In the genomic region with DNA sequence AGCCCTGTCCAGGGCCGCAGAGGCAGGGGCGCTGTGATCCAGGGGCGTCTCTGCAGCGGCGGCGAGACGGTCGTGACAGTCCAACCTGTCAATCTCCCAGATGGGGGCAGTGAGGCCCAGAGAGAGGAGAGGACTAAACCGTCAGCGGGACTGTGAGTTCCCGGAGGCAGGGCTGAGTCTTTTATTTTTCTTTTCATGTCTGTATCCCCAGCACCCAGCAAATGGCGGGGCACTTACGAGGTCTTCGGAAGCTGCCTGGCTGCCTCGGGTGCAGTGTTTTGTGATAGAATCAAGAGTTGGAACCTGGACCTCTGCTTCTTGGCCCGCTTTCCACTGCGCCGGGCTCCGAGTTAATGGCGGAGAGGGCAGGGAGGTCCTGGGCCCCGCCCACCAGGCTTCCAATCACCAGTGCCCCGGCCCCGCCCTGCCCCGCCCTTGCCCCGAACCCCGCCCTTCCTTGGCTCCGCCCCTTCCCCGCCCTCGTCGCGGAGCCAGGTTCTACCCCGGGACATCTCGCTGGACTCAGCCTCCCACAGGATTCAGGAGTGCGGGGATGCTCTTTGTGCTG, we compare ENCODE assay signal across 8 cellular contexts. TPM values are rescaled to one million over a fixed set of nuclear protein-coding genes. Genes with fewer than 3 reads are reported as not detected.
A peak's percentile ranks its signal among the peaks of the same experiment; 100 is the strongest.
DNase-seq lines count a peak whose midpoint lies in the region; ATAC-seq, FAIRE-seq and TF ChIP-seq lines count a peak whose summit lies in the region.

No MANE protein-coding gene starts in this region.

- H3K9me3 ChIP-seq in HAP-1 (no peaks in the 10 kb centered on the region), MM.1S (replicated peaks; ENCODE audit: insufficient read depth, low read length) (no peaks in the 10 kb centered on the region), adrenal gland (replicated peaks in 1 of 3) (no peaks in the 10 kb centered on the region), right atrium auricular region (no peaks in the 10 kb centered on the region), psoas muscle (no peaks in the 10 kb centered on the region)

- H3K36me3 ChIP-seq in GM06990 (ENCODE audit: control insufficient read depth, insufficient read depth, low read length) (no peaks in the 10 kb centered on the region), HAP-1 (replicated peaks) (no peaks in the 10 kb centered on the region), MM.1S (replicated peaks; ENCODE audit: insufficient read depth, low read length) (no peaks in the 10 kb centered on the region), adrenal gland (replicated peaks in 1 of 2) (no peaks in the 10 kb centered on the region), right atrium auricular region (no peaks in the 10 kb centered on the region), psoas muscle (ENCODE audit: insufficient read depth in 1 of 2, low read depth in 1 of 2) (no peaks in the 10 kb centered on the region)

- H3K4me1 ChIP-seq in HAP-1 (peaks cover 14% of the 10 kb centered on the region), MM.1S (ENCODE audit: low read length) (no peaks in the 10 kb centered on the region), adrenal gland (replicated peaks in 1 of 2) (peaks cover 0 to 13% of the 10 kb centered on the region in 2 donors), right atrium auricular region (peaks cover 0 to 26% of the 10 kb centered on the region in 2 donors), psoas muscle (peaks cover 20% of the 10 kb centered on the region)

- TF ChIP-seq CTCF in GM06990 (IDR thresholded peaks at IDR 0.05; ENCODE audit: insufficient read depth, low read length, poor library complexity, severe bottlenecking) (peak; percentile 22), MM.1S (IDR thresholded peaks at IDR 0.05; ENCODE audit: low read length) (no peak), adrenal gland (IDR thresholded peaks at IDR 0.05) (no peak), right atrium auricular region (IDR thresholded peaks at IDR 0.05) (no peak), psoas muscle (IDR thresholded peaks at IDR 0.05) (no peak)

- no peak overlapping the region for H3K9ac ChIP-seq in MM.1S (ENCODE audit: low read length)

- peak overlapping the region; percentile 92 for H3K4me2 ChIP-seq in MM.1S (ENCODE audit: low read depth, low read length)

- peak; percentile 93 to 96 (median 94) for ATAC-seq in psoas muscle

- H3K27ac ChIP-seq in MM.1S (ENCODE audit: low read length) (no peak overlapping the region), adrenal gland (peak overlapping the region; percentile 10 to 80 (median 41)), right atrium auricular region (peak overlapping the region; percentile 82 to 88), psoas muscle (peak overlapping the region; percentile 91)

- TF ChIP-seq POLR2A in adrenal gland (IDR thresholded peaks at IDR 0.05) = no peak

- H2AFZ ChIP-seq in MM.1S (ENCODE audit: low read length) = peak overlapping the region; percentile 43

- H3K9me2 ChIP-seq in MM.1S (replicated peaks; ENCODE audit: insufficient read depth, low read length) = no peaks in the 10 kb centered on the region

- peak; percentile 77 for DNase-seq in GM06990 (ENCODE audit: extremely low read depth, insufficient read length)
- peak; percentile 77 to 95 for DNase-seq in HAP-1 (ENCODE audit: low spot score in 2 of 2)
- peak; percentile 36 for DNase-seq in MM.1S
- DNase-seq in T follicular helper cell (ENCODE audit: low read depth) = peak; percentile 71
- peak; percentile 73 to 94 (median 88) for DNase-seq in adrenal gland
- DNase-seq in right atrium auricular region (ENCODE audit: low spot score) = peak; percentile 88
- peak; percentile 93 to 96 for DNase-seq in psoas muscle
- DNase-seq in urothelium cell line (ENCODE audit: low spot score) = peak; percentile 91

- in situ Hi-C loops in HAP-1 (cut with MboI; ENCODE audit: low sequenced_read_pairs) = no loop called here

- no peak for FAIRE-seq in urothelium cell line (lab: Jason Lieb, UNC)

- no peaks in the 10 kb centered on the region for H4K20me1 ChIP-seq in MM.1S (ENCODE audit: insufficient read depth, low read length)

- intact Hi-C loops in adrenal gland (cut with DNase I) = no loop called here
- intact Hi-C loops in psoas muscle (cut with DNase I) = no loop called here

- H3K79me2 ChIP-seq in MM.1S (ENCODE audit: low read length) = no peaks in the 10 kb centered on the region

- WGBS in adrenal gland, 4 donors = 13 to 38% (median 19%) methylated on average over 8 to 34 of the region's 34 CpGs
- 0% methylated on average over 30 to 34 of the region's 34 CpGs for WGBS in psoas muscle, 3 donors

- H3K4me3 ChIP-seq in GM06990 (replicated peaks; ENCODE audit: low read depth, low read length) (peak overlapping the region; percentile 68), HAP-1 (peak overlapping the region; percentile 54), MM.1S (ENCODE audit: low read length) (peak overlapping the region; percentile 47), adrenal gland (peak overlapping the region in 2 of 4 donors; percentile 10 to 52), right atrium auricular region (peak overlapping the region; percentile 59 to 62), psoas muscle (peak overlapping the region; percentile 89)

- no peaks in the 10 kb centered on the region for H3F3A ChIP-seq in MM.1S (ENCODE audit: insufficient read depth, low read length)

- H3K27me3 ChIP-seq in GM06990 (replicated peaks; ENCODE audit: control insufficient read depth, insufficient read depth, low read length) = no peaks in the 10 kb centered on the region; the same call in none of the 2 replicates
- H3K27me3 ChIP-seq in HAP-1 (ENCODE audit: low read depth) = peaks cover 3% of the 10 kb centered on the region; the same call in 1 of the 2 replicates
- peaks cover 77% of the 10 kb centered on the region for H3K27me3 ChIP-seq in MM.1S (replicated peaks; ENCODE audit: insufficient read depth, low read length)
- no peaks in the 10 kb centered on the region for H3K27me3 ChIP-seq in adrenal gland
- H3K27me3 ChIP-seq in right atrium auricular region = no peaks in the 10 kb centered on the region
- no peaks in the 10 kb centered on the region for H3K27me3 ChIP-seq in psoas muscle (ENCODE audit: insufficient read depth in 3 of 3, low read length in 2 of 3)

RNA-seq across cellular contexts. Expression of gene GRPEL1, which starts 35.3 kb away (rescaled TPM):
- total RNA-seq in adrenal gland (100 to 1,000 TPM in 2 of 8 donors, 10 to 100 TPM in 6; 43.7 to 249 (median 74.8) TPM), right atrium auricular region (10 to 100 TPM; 17.8 to 18.4 TPM), psoas muscle (10 to 100 TPM; 41.4 to 66.1 (median 57.8) TPM)
- polyA plus RNA-seq in adrenal gland (100 to 1,000 TPM in 1 of 3 donors, 10 to 100 TPM in 2; 35.8 to 439 (median 77.0) TPM), psoas muscle (100 to 1,000 TPM in 1 of 3 donors, 10 to 100 TPM in 2; 43.4 to 151 (median 58.3) TPM)

RNA-seq across cellular contexts. Expression of gene TADA2B, which starts 59.9 kb away (rescaled TPM):
- total RNA-seq in adrenal gland (10 to 100 TPM; 28.9 to 60.8 (median 33.2) TPM), right atrium auricular region (10 to 100 TPM; 20.8 to 27.0 TPM), psoas muscle (10 to 100 TPM; 43.0 to 70.3 (median 54.7) TPM)
- polyA plus RNA-seq in adrenal gland (10 to 100 TPM; 13.3 to 26.6 (median 14.9) TPM), psoas muscle (10 to 100 TPM; 21.0 to 63.3 (median 26.4) TPM)

Comparison
In these comparisons a context has a peak if more than half of its experiments do, and no peak if none do; other contexts are left out.
1. DNase-seq: peak in every context shown above with its lines; median percentile 94 in psoas muscle; 91 in urothelium cell line; 88 in adrenal gland; 88 in right atrium auricular region; 86 in HAP-1; 77 in GM06990; 71 in T follicular helper cell; 36 in MM.1S.